Comparison of ENCODE assay signal across 16 cellular contexts in the genomic region with DNA sequence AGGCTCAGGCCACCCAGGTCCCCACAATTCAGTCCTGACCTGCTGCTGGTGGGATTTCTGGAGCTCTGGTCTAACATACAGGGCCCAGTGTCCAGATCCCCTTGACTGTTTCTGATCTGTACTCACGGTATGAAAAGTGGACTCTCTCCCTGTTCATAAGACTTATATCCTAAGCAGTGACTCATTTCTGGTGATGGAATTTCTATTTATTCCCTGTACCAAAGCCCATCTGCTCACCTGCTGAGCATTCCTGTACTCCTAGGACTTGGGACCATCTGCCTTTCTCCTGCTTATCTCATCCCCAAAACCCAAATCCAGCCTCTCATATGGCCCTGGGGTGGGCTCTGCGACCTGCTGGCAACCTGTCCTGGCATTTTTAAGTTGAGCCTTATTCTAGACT.
DNase-seq lines count a peak whose midpoint lies in the region; ATAC-seq, FAIRE-seq and TF ChIP-seq lines count a peak whose summit lies in the region.
"Had no signal": no experiment of that assay in that cellular context is flagged by ENCODE, and none has a peak within 500 bp of the region (broad histone marks: within the 10 kb centered on the region; RNA-seq: fewer than 3 reads in every experiment).

No MANE protein-coding gene starts in this region.

- H3K27me3 ChIP-seq in bronchial epithelial cell (ENCODE audit: control insufficient read depth, insufficient read depth, low read length) (no peaks in the 10 kb centered on the region), left lung (no peaks in the 10 kb centered on the region)

- no peaks in the 10 kb centered on the region for H3K9me3 ChIP-seq in left lung

- peak; percentile 32 for DNase-seq in HCEC 1CT
- DNase-seq in bronchial epithelial cell (ENCODE audit: low read depth) = peak; percentile 23
- peak; percentile 23 for DNase-seq in kidney glomerular epithelial cell (lab: John Stamatoyannopoulos, UW)
- no peak for DNase-seq in left lung
- DNase-seq: Calu3; CD4-positive, alpha-beta T cell; DMS 273 treated with DMSO at 0.1 percent for 48 hours; H7; KBM-7 had no signal

- no peak overlapping the region for H3K27ac ChIP-seq in left lung

- TF ChIP-seq CTCF in bronchial epithelial cell (IDR thresholded peaks at IDR 0.05; ENCODE audit: insufficient read depth, low read length, severe bottlenecking) (no peak), left lung (IDR thresholded peaks at IDR 0.05) (no peak)

- H3K36me3 ChIP-seq in bronchial epithelial cell (ENCODE audit: control insufficient read depth, insufficient read depth, low read length) (no peaks in the 10 kb centered on the region), left lung (no peaks in the 10 kb centered on the region)

- peak; percentile 13 for FAIRE-seq in bronchial epithelial cell (lab: Jason Lieb, UNC)
- FAIRE-seq: A204.1, G401.6, GM12891 had no signal

- no peak overlapping the region for H3K4me3 ChIP-seq in bronchial epithelial cell (ENCODE audit: low read depth, low read length)
- H3K4me3 ChIP-seq in left lung = no peak overlapping the region
- H3K4me3 ChIP-seq: GM23338 had no signal

- intact Hi-C loops in left lung (cut with DNase I) = no loop called here

- ATAC-seq in HG03280 (IDR thresholded peaks at IDR 0.05; ENCODE audit: unreplicated experiment) = no peak
- ATAC-seq in HG03045 (IDR thresholded peaks at IDR 0.05; ENCODE audit: unreplicated experiment) = no peak
- ATAC-seq in HG02588 (IDR thresholded peaks at IDR 0.05; ENCODE audit: unreplicated experiment) = no peak
- ATAC-seq in left lung = no peak
- ATAC-seq: GM23338 had no signal

- H3K4me1 ChIP-seq in left lung = peaks cover 0 to 6% of the 10 kb centered on the region in 2 donors

Comparison
In these comparisons a context has a peak if more than half of its experiments do, and no peak if none do; other contexts are left out.
1. DNase-seq: peak in HCEC 1CT (single experiment), bronchial epithelial cell (single experiment) and kidney glomerular epithelial cell (single experiment); none in left lung (0 of 2).